ENCODE assay signal across 9 cellular contexts in the genomic region with DNA sequence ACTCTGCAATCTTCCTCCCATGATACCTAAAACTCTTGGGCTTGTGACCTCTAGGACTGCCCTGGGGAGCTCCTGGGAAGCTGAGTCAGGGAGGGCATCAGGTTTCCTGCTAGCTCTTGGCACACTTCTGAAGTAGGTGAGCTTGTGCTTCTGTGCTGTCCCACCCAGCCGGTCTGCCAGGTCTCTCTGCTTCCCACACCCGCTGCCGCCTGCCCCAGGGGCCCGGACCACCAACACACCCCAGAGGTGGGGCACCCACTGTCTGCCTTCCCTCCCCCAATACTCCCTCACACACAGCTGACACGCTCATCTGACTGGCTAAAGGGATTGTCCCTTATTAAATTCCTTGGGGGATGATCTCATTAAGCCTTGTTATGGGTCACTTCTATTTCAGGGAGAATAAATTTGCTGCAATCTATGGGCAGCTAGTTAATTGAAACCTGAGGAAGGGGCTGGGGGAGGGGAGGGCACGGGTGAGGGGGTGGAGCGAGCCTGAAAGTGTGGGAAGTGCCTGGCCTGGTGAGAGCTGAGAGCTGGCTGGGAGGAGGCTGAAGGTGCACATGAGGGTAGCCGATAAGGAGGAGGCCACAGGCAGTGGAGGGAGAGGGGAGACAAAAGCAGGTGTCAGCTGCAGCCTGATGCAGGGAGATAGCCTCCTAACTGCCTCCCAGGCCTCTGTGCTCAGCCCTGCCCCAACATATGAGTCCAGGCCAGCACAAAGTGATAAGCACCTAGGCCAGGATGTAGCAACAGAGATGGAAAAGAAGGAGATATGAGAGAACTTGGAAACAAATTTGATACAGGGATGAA. TPM values are rescaled to one million over a fixed set of nuclear protein-coding genes. Genes with fewer than 3 reads are reported as not detected.
DNase-seq lines count a peak whose midpoint lies in the region; ATAC-seq and TF ChIP-seq lines count a peak whose summit lies in the region.
"Had no signal": no experiment of that assay in that cellular context is flagged by ENCODE, and none has a peak within 500 bp of the region (broad histone marks: within the 10 kb centered on the region; RNA-seq: fewer than 3 reads in every experiment).

No MANE protein-coding gene starts in this region.

- H3K4me1 ChIP-seq in mesenchymal stem cell (ENCODE audit: control insufficient read depth, insufficient read depth, low read depth, low read length) (peaks cover 17% of the 10 kb centered on the region), Karpas-422 (ENCODE audit: low read length) (0 out of 2 replicates have a peak, but pooled peaks cover 2% of the 10 kb centered on the region)

- H3K79me2 ChIP-seq in Karpas-422 (ENCODE audit: low read length), result no peaks in the 10 kb centered on the region

- H3K27ac ChIP-seq in mesenchymal stem cell (ENCODE audit: low read length, poor library complexity, severe bottlenecking) (peak overlapping the region; percentile 16), Karpas-422 (ENCODE audit: low read length) (no peak overlapping the region)

- H3K9me3 Mint-ChIP-seq in WTC11, result peaks cover 8% of the 10 kb centered on the region

- H3K79me1 ChIP-seq in mesenchymal stem cell (replicated peaks; ENCODE audit: low read length, poor library complexity, severe bottlenecking), result no peaks in the 10 kb centered on the region

- POLR2A ChIA-PET in WTC11 (lab: Charles Lee), result interaction anchor here (0.9 to 1.5 kb wide), 2 partner anchors 21 to 22 kb away, joined by 3 to 5 read pairs; a partner anchor contains a TSS

- no peaks in the 10 kb centered on the region for H4K20me1 ChIP-seq in Karpas-422 (ENCODE audit: insufficient read depth, low read depth, low read length)

- H3K36me3 ChIP-seq in mesenchymal stem cell (ENCODE audit: control insufficient read depth in 1 of 2, insufficient read depth in 2 of 2, low read depth in 1 of 2, low read length in 2 of 2) (no peaks in the 10 kb centered on the region), Karpas-422 (ENCODE audit: insufficient read depth, low read length) (no peaks in the 10 kb centered on the region)

- H4K91ac ChIP-seq in mesenchymal stem cell (ENCODE audit: low read length), result peak overlapping the region; percentile 18

- no peak overlapping the region for H2BK15ac ChIP-seq in mesenchymal stem cell (ENCODE audit: low read depth, poor library complexity, severe bottlenecking)

- H3K4me2 ChIP-seq in mesenchymal stem cell (ENCODE audit: low read length, poor library complexity, severe bottlenecking), result peak overlapping the region; percentile 30
- H3K4me2 ChIP-seq in Karpas-422 (ENCODE audit: low read depth, low read length, poor library complexity, severe bottlenecking), result no peak overlapping the region

- H2AK5ac ChIP-seq in mesenchymal stem cell (ENCODE audit: low read length, severe bottlenecking), result peak overlapping the region; percentile 19

- H2BK120ac ChIP-seq in mesenchymal stem cell (ENCODE audit: low read depth, low read length), result no peak overlapping the region

- 43% methylated on average over 7 of the region's 8 CpGs for WGBS in mesenchymal stem cell

- H3K9ac ChIP-seq in mesenchymal stem cell (ENCODE audit: low read length), result peak overlapping the region; percentile 15
- H3K9ac ChIP-seq in Karpas-422 (ENCODE audit: low read length), result no peak overlapping the region

- no peak overlapping the region for H2AFZ ChIP-seq in mesenchymal stem cell (ENCODE audit: low read depth, low read length)
- H2AFZ ChIP-seq in Karpas-422 (ENCODE audit: low read length), result no peak overlapping the region

- no peak overlapping the region for H3K14ac ChIP-seq in mesenchymal stem cell (ENCODE audit: low read length in 2 of 2)

- no peak overlapping the region for H3K23ac ChIP-seq in mesenchymal stem cell (ENCODE audit: low read length in 2 of 2)

- H3K18ac ChIP-seq in mesenchymal stem cell (ENCODE audit: low read depth in 1 of 2, low read length in 2 of 2), result no peak overlapping the region

- DNase-seq in Caki2 (ENCODE audit: low read depth) (peak; percentile 86), NCI-H1092 treated with DMSO at 0.1 percent for 48 hours (lab: John Stamatoyannopoulos, UW) (peak; percentile 95), WTC11 (ENCODE audit: low spot score) (peak; percentile 41), mesenchymal stem cell (no peak), NCI-H748 treated with DMSO at 0.1 percent for 48 hours (lab: John Stamatoyannopoulos, UW) (no peak), Karpas-422 (no peak)
- DNase-seq: activated CD4-positive, alpha-beta T cell treated with anti-CD3 and anti-CD28 coated beads for 36 hours had no signal

- no peak overlapping the region for H2BK5ac ChIP-seq in mesenchymal stem cell (ENCODE audit: low read depth, low read length, poor library complexity, severe bottlenecking)

- no peak overlapping the region for H4K8ac ChIP-seq in mesenchymal stem cell (ENCODE audit: low read length)

- TF ChIP-seq CTCF in WTC11 (IDR thresholded peaks at IDR 0.05), result no peak

- CTCF ChIA-PET in WTC11 (lab: Charles Lee), result interaction anchor here (0.6 to 3.3 kb wide), 8 partner anchors 8 to 505 kb away, joined by 3 to 61 read pairs (median 6); a partner anchor contains a TSS

- H3K27me3 Mint-ChIP-seq in WTC11 (ENCODE audit: low read depth), result no peaks in the 10 kb centered on the region; the same call in 1 of the 2 replicates
- H3K27me3 Mint-ChIP-seq: activated CD4-positive, alpha-beta T cell treated with anti-CD3 and anti-CD28 coated beads for 36 hours had no signal

- no peaks in the 10 kb centered on the region for H3K36me3 Mint-ChIP-seq in WTC11

- H2BK12ac ChIP-seq in mesenchymal stem cell (ENCODE audit: low read length in 2 of 2), result no peak overlapping the region

- H3K27me3 ChIP-seq in mesenchymal stem cell (ENCODE audit: control insufficient read depth in 1 of 2, insufficient read depth in 1 of 2, low read length in 2 of 2), result no peaks in the 10 kb centered on the region
- H3K27me3 ChIP-seq in Karpas-422 (ENCODE audit: low read length), result no peaks in the 10 kb centered on the region

- H3K4me3 ChIP-seq in mesenchymal stem cell (ENCODE audit: insufficient read depth in 1 of 2, low read depth in 1 of 2, low read length in 2 of 2) (peak overlapping the region in 1 of 2 experiments; percentile 53), Karpas-422 (ENCODE audit: low read length) (no peak overlapping the region)

- peak overlapping the region; percentile 9 for H3K4me3 Mint-ChIP-seq in WTC11
- H3K4me3 Mint-ChIP-seq: activated CD4-positive, alpha-beta T cell treated with anti-CD3 and anti-CD28 coated beads for 36 hours had no signal

- no peak overlapping the region for H3K27ac Mint-ChIP-seq in WTC11
- H3K27ac Mint-ChIP-seq: activated CD4-positive, alpha-beta T cell treated with anti-CD3 and anti-CD28 coated beads for 36 hours had no signal

- H3K9me2 ChIP-seq in Karpas-422 (replicated peaks; ENCODE audit: insufficient read depth, low read length), result no peaks in the 10 kb centered on the region

- H3K4me1 Mint-ChIP-seq in WTC11, result peaks cover 37% of the 10 kb centered on the region

- in situ Hi-C loops in Caki2 (cut with HindIII; ENCODE audit: low pct_unique_long_range_greater_than_20kb, low sequenced_read_pairs), result no loop called here

- H3K9me3 ChIP-seq in mesenchymal stem cell (ENCODE audit: control insufficient read depth, low read length) (no peaks in the 10 kb centered on the region), Karpas-422 (ENCODE audit: low read length) (no peaks in the 10 kb centered on the region)

- ATAC-seq in WTC11 (peak; percentile 79), GM19463 (IDR thresholded peaks at IDR 0.05; ENCODE audit: unreplicated experiment) (no peak), HG02970 (IDR thresholded peaks at IDR 0.05; ENCODE audit: low FRiP score, unreplicated experiment) (no peak)
- ATAC-seq: activated CD4-positive, alpha-beta T cell treated with anti-CD3 and anti-CD28 coated beads for 36 hours had no signal

- H3K4ac ChIP-seq in mesenchymal stem cell (ENCODE audit: low read depth in 1 of 2, low read length in 2 of 2), result peak overlapping the region in 1 of 2 experiments; percentile 29

TF ChIP-seq in WTC11, 78 proteins besides CTCF, POLR2A, EP300 and RAD21:
- TF ChIP-seq FOXJ3 (CRISPR knock-in tag; IDR thresholded peaks at IDR 0.05; ENCODE audit: borderline replicate concordance), result no peak
- TF ChIP-seq ZNF423 (CRISPR knock-in tag; IDR thresholded peaks at IDR 0.05), result no peak
- TF ChIP-seq NR1H2 (CRISPR knock-in tag; IDR thresholded peaks at IDR 0.05), result no peak
- TF ChIP-seq SOX15 (CRISPR knock-in tag; IDR thresholded peaks at IDR 0.05), result no peak
- TF ChIP-seq CREB1 (CRISPR knock-in tag; IDR thresholded peaks at IDR 0.05), result no peak
- TF ChIP-seq, protein P1, sequence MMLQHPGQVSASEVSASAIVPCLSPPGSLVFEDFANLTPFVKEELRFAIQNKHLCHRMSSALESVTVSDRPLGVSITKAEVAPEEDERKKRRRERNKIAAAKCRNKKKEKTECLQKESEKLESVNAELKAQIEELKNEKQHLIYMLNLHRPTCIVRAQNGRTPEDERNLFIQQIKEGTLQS (CRISPR knock-in tag; conservative IDR thresholded peaks at IDR 0.05), result no peak
- no peak for TF ChIP-seq PRRX2 (CRISPR knock-in tag; IDR thresholded peaks at IDR 0.05)

RNA-seq across cellular contexts. Expression of gene HAUS1, which starts 48.8 kb away (rescaled TPM):
- 67.0 and 75.6 TPM in 2 replicates for total RNA-seq in Caki2 (2014; rRNA removed; shearing (Covaris generic); ENCODE audit: low replicate concordance)
- 58.7 to 68.3 TPM (median 68.1 TPM) in 3 replicates for total RNA-seq in WTC11 (2021)
- polyA plus RNA-seq in mesenchymal stem cell (2013, experiment 1 of 2), result 54.2 TPM
- 54.2 TPM for polyA plus RNA-seq in mesenchymal stem cell (2013, experiment 2 of 2)
- total RNA-seq in Karpas-422 (2014; rRNA removed; shearing (Covaris generic); ENCODE audit: low replicate concordance), result 30.9 and 46.3 TPM in 2 replicates

RNA-seq across cellular contexts. Expression of gene ATP5F1A, which starts 54.9 kb away (rescaled TPM):
- 199 and 243 TPM in 2 replicates for total RNA-seq in Caki2 (2014; rRNA removed; shearing (Covaris generic); ENCODE audit: low replicate concordance)
- 818 to 834 TPM (median 825 TPM) in 3 replicates for total RNA-seq in WTC11 (2021)
- polyA plus RNA-seq in mesenchymal stem cell (2013, experiment 1 of 2), result 316 TPM
- 324 TPM for polyA plus RNA-seq in mesenchymal stem cell (2013, experiment 2 of 2)
- total RNA-seq in Karpas-422 (2014; rRNA removed; shearing (Covaris generic); ENCODE audit: low replicate concordance), result 417 and 563 TPM in 2 replicates

Comparison
In these comparisons a context has a peak if more than half of its experiments do, and no peak if none do; other contexts are left out.
1. DNase-seq: peak in Caki2 (single experiment), NCI-H1092 treated with DMSO at 0.1 percent for 48 hours (single experiment) and WTC11 (single experiment); none in mesenchymal stem cell (single experiment), NCI-H748 treated with DMSO at 0.1 percent for 48 hours (single experiment) and Karpas-422 (single experiment).